In genomic region chr5:38807570-38808461, GRCh38 we compare ENCODE assay signal across 14 cellular contexts. TPM values are rescaled to one million over a fixed set of nuclear protein-coding genes. Genes with fewer than 3 reads are reported as not detected.
DNase-seq lines count a peak whose midpoint lies in the region; ATAC-seq and FAIRE-seq lines count a peak whose summit lies in the region.
"Had no signal": no experiment of that assay in that cellular context is flagged by ENCODE, and none has a peak within 500 bp of the region (broad histone marks: within the 10 kb centered on the region; RNA-seq: fewer than 3 reads in every experiment).

No MANE protein-coding gene starts in this region.

- no peaks in the 10 kb centered on the region for H3K36me3 ChIP-seq in SK-N-MC (ENCODE audit: insufficient read depth, low read length)
- H3K36me3 ChIP-seq: BLaER1 treated with 17β-estradiol and CSF1 and Interleukin-3, amounts not matched to agents 10 nM and 100 nM; stomach had no signal

- DNase-seq in A172 (ENCODE audit: low spot score): peak; percentile 96
- peak; percentile 84 for DNase-seq in HCEC 1CT
- peak; percentile 87 for DNase-seq in SK-N-MC (ENCODE audit: low read depth, low spot score)
- peak; percentile 89 for DNase-seq in iris pigment epithelial cell (ENCODE audit: low read depth)
- no peak for DNase-seq in stimulated activated naive CD4-positive, alpha-beta T cell treated with Interleukin-2 at 50 U/mL for 16 hours (lab: John Stamatoyannopoulos, UW)
- no peak for DNase-seq in frontal cortex (ENCODE audit: low spot score in 2 of 2)
- DNase-seq: activated CD8-positive, alpha-beta memory T cell treated with anti-CD3 and anti-CD28 coated beads, Interleukin-2, amount 10 ng/mL, durations not matched to agents 7 days and 5 days; activated naive CD8-positive, alpha-beta T cell treated with anti-CD3 and anti-CD28 coated beads, Interleukin-2, amount 50 U/mL, for 24 hours; immature natural killer cell; NCI-H526; stomach had no signal

- H3K9me3 ChIP-seq in SK-N-MC (ENCODE audit: low read depth, low read length): no peaks in the 10 kb centered on the region
- H3K9me3 ChIP-seq: stomach had no signal

- peak overlapping the region; percentile 58 for H3K9ac ChIP-seq in SK-N-MC (ENCODE audit: insufficient read length)
- H3K9ac ChIP-seq: BLaER1 treated with 17β-estradiol and CSF1 and Interleukin-3, amounts not matched to agents 10 nM and 100 nM had no signal

- ATAC-seq in HG03045 (IDR thresholded peaks at IDR 0.05; ENCODE audit: unreplicated experiment) (no peak), GM18907 (IDR thresholded peaks at IDR 0.05; ENCODE audit: unreplicated experiment) (no peak)
- ATAC-seq: activated CD8-positive, alpha-beta memory T cell treated with anti-CD3 and anti-CD28 coated beads, Interleukin-2, amount 10 ng/mL, durations not matched to agents 7 days and 5 days had no signal

- H3K27ac ChIP-seq in SK-N-MC: peak overlapping the region; percentile 91
- H3K27ac ChIP-seq: BLaER1 treated with 17β-estradiol and CSF1 and Interleukin-3, amounts not matched to agents 10 nM and 100 nM had no signal

- H3K4me3 ChIP-seq in SK-N-MC: peak overlapping the region; percentile 58
- H3K4me3 ChIP-seq: BLaER1 treated with 17β-estradiol and CSF1 and Interleukin-3, amounts not matched to agents 10 nM and 100 nM; stomach had no signal

- FAIRE-seq in frontal cortex (lab: Jason Lieb, UNC): no peak

RNA-seq across cellular contexts. Expression of gene OSMR, which starts 38.0 kb away (rescaled TPM):
- total RNA-seq in A172 (2014; rRNA removed; shearing (Covaris generic)): 27.9 and 34.8 TPM in 2 replicates
- 0.82 TPM for total RNA-seq in frontal cortex
- total RNA-seq: activated CD8-positive, alpha-beta memory T cell treated with anti-CD3 and anti-CD28 coated beads, Interleukin-2, amount 10 ng/mL, durations not matched to agents 7 days and 5 days had no signal

Comparison
In these comparisons a context has a peak if more than half of its experiments do, and no peak if none do; other contexts are left out.
1. DNase-seq: peak in A172 (single experiment), HCEC 1CT (single experiment), SK-N-MC (single experiment) and iris pigment epithelial cell (single experiment); none in stimulated activated naive CD4-positive, alpha-beta T cell treated with Interleukin-2 at 50 U/mL for 16 hours (single experiment) and frontal cortex (0 of 2).
2. RNA of gene OSMR, which starts 38.0 kb away (total RNA-seq): 27.9 to 34.8 TPM in A172; 0.82 TPM in frontal cortex (single experiment); every median in the first group is over 10 times any median in the second.